Comparison of ENCODE assay signal across 8 cellular contexts in the genomic region with DNA sequence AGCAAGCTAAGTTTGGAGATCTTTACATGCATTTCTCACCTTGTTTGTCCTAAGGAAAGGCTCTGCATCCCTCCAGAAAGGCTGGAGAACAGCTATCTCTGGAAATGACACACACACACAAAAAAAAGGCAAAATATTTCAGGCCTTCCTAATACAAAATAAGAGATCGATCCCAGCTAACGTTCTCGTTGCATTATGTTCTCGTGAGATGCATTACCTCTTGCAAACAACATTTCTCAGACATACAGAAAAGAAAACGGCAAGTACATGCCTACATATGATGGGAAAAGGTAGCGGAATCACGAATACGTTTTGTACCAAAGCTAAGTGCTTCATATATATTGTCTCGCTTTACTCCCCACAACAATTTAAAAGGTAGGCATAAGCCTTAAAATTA. TPM values are rescaled to one million over a fixed set of nuclear protein-coding genes. Genes with fewer than 3 reads are reported as not detected.
DNase-seq lines count a peak whose midpoint lies in the region; TF ChIP-seq lines count a peak whose summit lies in the region.

No MANE protein-coding gene starts in this region.

- H3K4me1 ChIP-seq in esophagus muscularis mucosa: peaks cover 14 to 21% (median 17%) of the 10 kb centered on the region in 4 donors

- TF ChIP-seq POLR2A in esophagus muscularis mucosa (IDR thresholded peaks at IDR 0.05; ENCODE audit: low read depth): no peak

- peak overlapping the region; percentile 90 for H3K27ac Mint-ChIP-seq in activated CD4-positive, alpha-beta T cell treated with anti-CD3 and anti-CD28 coated beads, Interleukin-2, amount 10 ng/mL, durations not matched to agents 24 days and 14 days

- H3K4me3 ChIP-seq in esophagus muscularis mucosa: peak overlapping the region; percentile 66 to 85 (median 75)

- H3K9me3 Mint-ChIP-seq in activated CD4-positive, alpha-beta T cell treated with anti-CD3 and anti-CD28 coated beads, Interleukin-2, amount 10 ng/mL, durations not matched to agents 24 days and 14 days: peaks cover 4% of the 10 kb centered on the region

- H3K36me3 ChIP-seq in esophagus muscularis mucosa: peaks cover 0 to 12% (median 0%) of the 10 kb centered on the region in 4 donors

- peaks cover 28% of the 10 kb centered on the region for H3K4me1 Mint-ChIP-seq in activated CD4-positive, alpha-beta T cell treated with anti-CD3 and anti-CD28 coated beads, Interleukin-2, amount 10 ng/mL, durations not matched to agents 24 days and 14 days

- no peaks in the 10 kb centered on the region for H3K27me3 ChIP-seq in esophagus muscularis mucosa

- H3K27ac ChIP-seq in esophagus muscularis mucosa (replicated peaks in 1 of 4): peak overlapping the region; percentile 62 to 75 (median 68)

- H3K9me3 ChIP-seq in esophagus muscularis mucosa: no peaks in the 10 kb centered on the region

- H3K4me3 Mint-ChIP-seq in activated CD4-positive, alpha-beta T cell treated with anti-CD3 and anti-CD28 coated beads, Interleukin-2, amount 10 ng/mL, durations not matched to agents 24 days and 14 days: peak overlapping the region; percentile 90

- 3% methylated on average over 9 of the region's 9 CpGs for WGBS in esophagus muscularis mucosa

- no peak for DNase-seq in activated CD4-positive, alpha-beta T cell treated with anti-CD3 and anti-CD28 coated beads, Interleukin-2, amount 10 ng/mL, durations not matched to agents 24 days and 14 days
- no peak for DNase-seq in activated CD4-positive, alpha-beta T cell treated with anti-CD3 and anti-CD28 coated beads, Interleukin-2, amount 50 U/mL, for 48 hours
- DNase-seq in NCI-H69 (lab: John Stamatoyannopoulos, UW) (peak; percentile 46), esophagus muscularis mucosa (ENCODE audit: extremely low spot score) (no peak), renal cortical epithelial cell (ENCODE audit: low read depth) (peak; percentile 18), DMS153 treated with DMSO at 0.1 percent for 48 hours (lab: John Stamatoyannopoulos, UW; ENCODE audit: unreplicated experiment) (no peak), SW480 (ENCODE audit: low spot score) (no peak), NCI-H1694 treated with DMSO at 0.1 percent for 48 hours (lab: John Stamatoyannopoulos, UW) (no peak)

- TF ChIP-seq EP300 in esophagus muscularis mucosa (IDR thresholded peaks at IDR 0.05): no peak

- no peak for TF ChIP-seq CTCF in esophagus muscularis mucosa (IDR thresholded peaks at IDR 0.05)

- intact Hi-C loops in activated CD4-positive, alpha-beta T cell treated with anti-CD3 and anti-CD28 coated beads, Interleukin-2, amount 10 ng/mL, durations not matched to agents 24 days and 14 days (cut with micrococcal nuclease): loop anchor here (1.0 to 5.0 kb wide), 4 partner anchors 60 to 567 kb away; a partner anchor contains a TSS
- intact Hi-C loops in esophagus muscularis mucosa (cut with DNase I): loop anchor here (5.0 to 10.0 kb wide), 3 partner anchors 62 to 795 kb away; a partner anchor contains a TSS

- H3K27me3 Mint-ChIP-seq in activated CD4-positive, alpha-beta T cell treated with anti-CD3 and anti-CD28 coated beads, Interleukin-2, amount 10 ng/mL, durations not matched to agents 24 days and 14 days: no peaks in the 10 kb centered on the region

- H3K36me3 Mint-ChIP-seq in activated CD4-positive, alpha-beta T cell treated with anti-CD3 and anti-CD28 coated beads, Interleukin-2, amount 10 ng/mL, durations not matched to agents 24 days and 14 days (ENCODE audit: low read depth): peaks cover 34% of the 10 kb centered on the region

RNA-seq across cellular contexts. Expression of a gene that starts 0.5 kb away (rescaled TPM):
- total RNA-seq in activated CD4-positive, alpha-beta T cell treated with anti-CD3 and anti-CD28 coated beads, Interleukin-2, amount 10 ng/mL, durations not matched to agents 24 days and 14 days: 19.5 and 20.9 TPM in 2 replicates
- total RNA-seq in esophagus muscularis mucosa (1 to 10 TPM; 4.3 to 7.9 (median 5.2) TPM), renal cortical epithelial cell (14.1 and 28.6 TPM in 2 replicates)

Comparison
In these comparisons a context has a peak if more than half of its experiments do, and no peak if none do; other contexts are left out.
1. DNase-seq: peak in NCI-H69 (single experiment) and renal cortical epithelial cell (single experiment); none in activated CD4-positive, alpha-beta T cell treated with anti-CD3 and anti-CD28 coated beads, Interleukin-2, amount 10 ng/mL, durations not matched to agents 24 days and 14 days (single experiment), activated CD4-positive, alpha-beta T cell treated with anti-CD3 and anti-CD28 coated beads, Interleukin-2, amount 50 U/mL, for 48 hours (0 of 2), esophagus muscularis mucosa (single experiment), DMS153 treated with DMSO at 0.1 percent for 48 hours (single experiment), SW480 (single experiment) and NCI-H1694 treated with DMSO at 0.1 percent for 48 hours (single experiment).